Comparison of ENCODE assay signal across 17 cellular contexts in the genomic region with DNA sequence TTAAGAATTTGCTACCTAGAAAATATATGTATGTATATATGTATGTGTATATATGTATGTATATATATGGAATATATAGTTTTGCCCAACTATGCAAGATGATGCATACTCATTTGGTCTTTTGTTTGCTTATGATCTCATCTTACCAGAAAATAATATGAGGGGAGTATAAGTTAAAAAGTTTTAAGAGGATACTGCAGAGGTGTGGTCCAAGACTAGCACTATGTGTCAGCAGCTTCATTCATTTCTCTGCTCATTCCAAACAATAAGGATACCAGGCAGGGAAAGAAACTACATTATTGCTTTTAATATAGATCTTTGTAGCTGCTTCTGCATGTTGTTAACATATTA. TPM values are rescaled to one million over a fixed set of nuclear protein-coding genes. Genes with fewer than 3 reads are reported as not detected.
DNase-seq lines count a peak whose midpoint lies in the region; ATAC-seq, FAIRE-seq and TF ChIP-seq lines count a peak whose summit lies in the region.
"Had no signal": no experiment of that assay in that cellular context is flagged by ENCODE, and none has a peak within 500 bp of the region (broad histone marks: within the 10 kb centered on the region; RNA-seq: fewer than 3 reads in every experiment).

No MANE protein-coding gene starts in this region.

- H3K4me3 ChIP-seq in gastrocnemius medialis = no peak overlapping the region
- H3K4me3 ChIP-seq in thyroid gland (replicated peaks in 1 of 3) = no peak overlapping the region
- H3K4me3 ChIP-seq: GM23248 had no signal

- H3K4me1 ChIP-seq in gastrocnemius medialis (peaks cover 4 to 11% of the 10 kb centered on the region in 2 donors), thyroid gland (peaks cover 0 to 9% of the 10 kb centered on the region in 2 donors)

- no peak overlapping the region for H3K4me3 Mint-ChIP-seq in activated T-cell treated with anti-CD3 and anti-CD28 coated beads, Interleukin-2, amount 50 U/mL, for 72 hours
- H3K4me3 Mint-ChIP-seq: B cell; CD4-positive, alpha-beta T cell had no signal

- H3K9me3 Mint-ChIP-seq in activated T-cell treated with anti-CD3 and anti-CD28 coated beads, Interleukin-2, amount 50 U/mL, for 72 hours = no peaks in the 10 kb centered on the region
- H3K9me3 Mint-ChIP-seq: CD4-positive, alpha-beta T cell had no signal

- peak overlapping the region in 3 of 4 donors; percentile 29 to 59 (median 51) for H3K27ac ChIP-seq in gastrocnemius medialis
- peak overlapping the region in 2 of 3 donors; percentile 18 to 57 for H3K27ac ChIP-seq in thyroid gland
- H3K27ac ChIP-seq: HL-60 had no signal

- in situ Hi-C loops in gastrocnemius medialis (cut with MboI; ENCODE audit: low sequenced_read_pairs in 4 of 4) = no loop called here

- peaks cover 2 to 13% of the 10 kb centered on the region in 2 donors for H3K36me3 Mint-ChIP-seq in activated T-cell treated with anti-CD3 and anti-CD28 coated beads, Interleukin-2, amount 50 U/mL, for 72 hours (ENCODE audit: insufficient read depth in 2 of 2)

- intact Hi-C loops in gastrocnemius medialis (cut with DNase I; ENCODE audit: low total_unique reads) = no loop called here
- intact Hi-C loops in thyroid gland (cut with DNase I) = no loop called here

- TF ChIP-seq POLR2A in gastrocnemius medialis (IDR thresholded peaks at IDR 0.05) (no peak), thyroid gland (IDR thresholded peaks at IDR 0.05) (no peak)

- H3K9me3 ChIP-seq in gastrocnemius medialis (no peaks in the 10 kb centered on the region), thyroid gland (no peaks in the 10 kb centered on the region)

- H3K27me3 Mint-ChIP-seq in activated T-cell treated with anti-CD3 and anti-CD28 coated beads, Interleukin-2, amount 50 U/mL, for 72 hours (ENCODE audit: low read depth) = no peaks in the 10 kb centered on the region
- H3K27me3 Mint-ChIP-seq: B cell; CD4-positive, alpha-beta T cell had no signal

- peak; percentile 52 for FAIRE-seq in TTC549 (lab: Jason Lieb, UNC)
- FAIRE-seq: A204.1 had no signal

- no peak overlapping the region for H3K27ac Mint-ChIP-seq in activated T-cell treated with anti-CD3 and anti-CD28 coated beads, Interleukin-2, amount 50 U/mL, for 72 hours
- H3K27ac Mint-ChIP-seq: B cell; CD4-positive, alpha-beta T cell had no signal

- ATAC-seq in activated T-cell treated with anti-CD3 and anti-CD28 coated beads, Interleukin-2, amount 50 U/mL, for 72 hours (replicated peaks in 1 of 2) = peak; percentile 16 to 37
- ATAC-seq in gastrocnemius medialis = no peak
- ATAC-seq: HCT116 had no signal

- TF ChIP-seq CTCF in gastrocnemius medialis (IDR thresholded peaks at IDR 0.05 in 4 of 5, conservative IDR thresholded peaks at IDR 0.05 in 1 of 5) (no peak), thyroid gland (IDR thresholded peaks at IDR 0.05) (no peak)

- DNase-seq in activated T-cell treated with anti-CD3 and anti-CD28 coated beads, Interleukin-2, amount 50 U/mL, for 72 hours = no peak
- no peak for DNase-seq in activated T-cell treated with anti-CD3 and anti-CD28 coated beads, Interleukin-2, amount 50 U/mL, for 48 hours
- DNase-seq in gastrocnemius medialis (no peak), thyroid gland (no peak), NCI-H2171 (lab: John Stamatoyannopoulos, UW) (no peak), A172 (ENCODE audit: low spot score) (no peak)
- DNase-seq in NK-92 treated with Interleukin-12 subunit alpha and Interleukin-12 subunit beta, amount 100 ng/mL, for 24 hours (lab: John Stamatoyannopoulos, UW) = no peak
- DNase-seq: C1 segment of cervical spinal cord; Calu3; CD4-positive, alpha-beta T cell; DMS 273 treated with DMSO at 0.1 percent for 48 hours had no signal

- H3K36me3 ChIP-seq in gastrocnemius medialis (peaks cover 7 to 75% of the 10 kb centered on the region in 2 donors), thyroid gland (peaks cover 18 to 20% of the 10 kb centered on the region in 2 donors)

- H3K27me3 ChIP-seq in gastrocnemius medialis (no peaks in the 10 kb centered on the region), thyroid gland (no peaks in the 10 kb centered on the region)

- peaks cover 4% of the 10 kb centered on the region for H3K4me1 Mint-ChIP-seq in activated T-cell treated with anti-CD3 and anti-CD28 coated beads, Interleukin-2, amount 50 U/mL, for 72 hours (ENCODE audit: low read depth)

RNA-seq across cellular contexts. Expression of gene RCOR3, which starts 22.8 kb away (rescaled TPM):
- total RNA-seq in activated T-cell treated with anti-CD3 and anti-CD28 coated beads, Interleukin-2, amount 50 U/mL, for 72 hours = 10 to 100 TPM; 50.2 to 61.0 TPM
- 10 to 100 TPM; 41.3 to 72.9 (median 61.3) TPM for total RNA-seq in gastrocnemius medialis
- 100 to 1,000 TPM in 2 of 4 donors, 10 to 100 TPM in 2; 78.1 to 110 (median 102) TPM for total RNA-seq in thyroid gland
- 15.1 and 19.8 TPM in 2 replicates for total RNA-seq in A172 (2014; rRNA removed; shearing (Covaris generic))

RNA-seq across cellular contexts. Expression of gene TRAF5, which starts 44.6 kb away (rescaled TPM):
- total RNA-seq in activated T-cell treated with anti-CD3 and anti-CD28 coated beads, Interleukin-2, amount 50 U/mL, for 72 hours = 10 to 100 TPM; 28.8 to 38.6 TPM
- total RNA-seq in gastrocnemius medialis (under 1 TPM; 0.29 to 0.84 (median 0.60) TPM), thyroid gland (1 to 10 TPM; 3.1 to 5.9 (median 4.0) TPM)
- total RNA-seq in A172 (2014; rRNA removed; shearing (Covaris generic)) = 9.4 and 9.5 TPM in 2 replicates

Comparison
In these comparisons a context has a peak if more than half of its experiments do, and no peak if none do; other contexts are left out.
1. ATAC-seq: peak in activated T-cell treated with anti-CD3 and anti-CD28 coated beads, Interleukin-2, amount 50 U/mL, for 72 hours (2 of 2); none in gastrocnemius medialis (0 of 2).